In genomic region chr13:38180670-38181069, GRCh38 we compare ENCODE assay signal across 11 cellular contexts.
DNase-seq lines count a peak whose midpoint lies in the region; ATAC-seq and TF ChIP-seq lines count a peak whose summit lies in the region.
"Had no signal": no experiment of that assay in that cellular context is flagged by ENCODE, and none has a peak within 500 bp of the region (broad histone marks: within the 10 kb centered on the region; RNA-seq: fewer than 3 reads in every experiment).

No MANE protein-coding gene starts in this region.

- POLR2A ChIA-PET in A673 (lab: Charles Lee; ENCODE audit: low non-redundant PET), result no interaction called here

- no peaks in the 10 kb centered on the region for H3K36me3 Mint-ChIP-seq in activated T-helper 17 cell treated with anti-CD3 and anti-CD28 coated beads, Interleukin-2, amount 50 U/mL, for 72 hours (ENCODE audit: low read depth)

- no peaks in the 10 kb centered on the region for H3K27me3 Mint-ChIP-seq in activated T-helper 17 cell treated with anti-CD3 and anti-CD28 coated beads, Interleukin-2, amount 50 U/mL, for 72 hours

- no TSS peak for BruUV-seq in A673 (replicated peaks; lab: Mats Ljungman, UMichigan)

- no peak for TF ChIP-seq CTCF in A673 (conservative IDR thresholded peaks at IDR 0.05; ENCODE audit: low read depth, low read length)

- no peaks in the 10 kb centered on the region for H3K9me3 ChIP-seq in A673 (ENCODE audit: low read depth, low read length, poor library complexity, severe bottlenecking)
- H3K9me3 ChIP-seq: pancreas, stomach had no signal

- H3K27me3 ChIP-seq in ACC112 (ENCODE audit: insufficient read depth, low read length), result no peaks in the 10 kb centered on the region
- no peaks in the 10 kb centered on the region for H3K27me3 ChIP-seq in A673 (replicated peaks; ENCODE audit: insufficient read depth, low read depth, low read length, poor library complexity)
- H3K27me3 ChIP-seq: pancreas, stomach had no signal

- peak overlapping the region; percentile 90 for H2AFZ ChIP-seq in ACC112 (ENCODE audit: low read length, unreplicated experiment)

- ATAC-seq in GM18861 (IDR thresholded peaks at IDR 0.05; ENCODE audit: unreplicated experiment) (peak; percentile 55), HG03039 (IDR thresholded peaks at IDR 0.05; ENCODE audit: unreplicated experiment) (peak; percentile 58)
- ATAC-seq in activated T-helper 17 cell treated with anti-CD3 and anti-CD28 coated beads, Interleukin-2, amount 50 U/mL, for 72 hours (replicated peaks), result no peak
- ATAC-seq: pancreas had no signal

- peak overlapping the region; percentile 74 for H3K27ac Mint-ChIP-seq in activated T-helper 17 cell treated with anti-CD3 and anti-CD28 coated beads, Interleukin-2, amount 50 U/mL, for 72 hours

- no peaks in the 10 kb centered on the region for H3K36me3 ChIP-seq in ACC112 (ENCODE audit: insufficient read depth, low read length)
- H3K36me3 ChIP-seq in A673 (ENCODE audit: insufficient read depth, low read length, poor library complexity, severe bottlenecking), result no peaks in the 10 kb centered on the region
- H3K36me3 ChIP-seq: pancreas, stomach had no signal

- peak overlapping the region; percentile 71 for H3K4me3 Mint-ChIP-seq in activated T-helper 17 cell treated with anti-CD3 and anti-CD28 coated beads, Interleukin-2, amount 50 U/mL, for 72 hours

- peaks cover 8% of the 10 kb centered on the region for H3K4me1 Mint-ChIP-seq in activated T-helper 17 cell treated with anti-CD3 and anti-CD28 coated beads, Interleukin-2, amount 50 U/mL, for 72 hours

- DNase-seq in NCI-H128 (lab: John Stamatoyannopoulos, UW; ENCODE audit: unreplicated experiment) (no peak), A673 (ENCODE audit: low spot score) (no peak), NCI-H1930 (lab: John Stamatoyannopoulos, UW) (no peak), cerebellar nuclear complex (lab: John Stamatoyannopoulos, UW) (no peak)
- DNase-seq: DMS79 treated with DMSO at 0.1 percent for 48 hours, pancreas, stomach had no signal

- H3K79me2 ChIP-seq in ACC112 (ENCODE audit: control insufficient read depth, insufficient read depth, low read length, unreplicated experiment), result no peaks in the 10 kb centered on the region

- intact Hi-C loops in A673 (cut with micrococcal nuclease; ENCODE audit: unreplicated experiment), result no loop called here

- H3K27ac ChIP-seq in ACC112 (ENCODE audit: low read depth, low read length) (peak overlapping the region; percentile 47), A673 (ENCODE audit: low read depth, low read length, poor library complexity, severe bottlenecking) (no peak overlapping the region)
- H3K27ac ChIP-seq: pancreas, stomach had no signal

- CTCF ChIA-PET in A673 (lab: Charles Lee), result no interaction called here

- H3K4me3 ChIP-seq in ACC112 (ENCODE audit: low read depth, low read length), result peak overlapping the region; percentile 64
- H3K4me3 ChIP-seq in A673 (ENCODE audit: low read depth, low read length, poor library complexity, severe bottlenecking), result no peak overlapping the region
- H3K4me3 ChIP-seq: pancreas, stomach had no signal

- H3K9me3 Mint-ChIP-seq in activated T-helper 17 cell treated with anti-CD3 and anti-CD28 coated beads, Interleukin-2, amount 50 U/mL, for 72 hours, result no peaks in the 10 kb centered on the region

- peaks cover 16% of the 10 kb centered on the region for H3K4me1 ChIP-seq in ACC112 (ENCODE audit: control insufficient read depth, insufficient read depth, low read length, unreplicated experiment)
- H3K4me1 ChIP-seq in A673 (ENCODE audit: insufficient read depth, low read length, poor library complexity, severe bottlenecking), result no peaks in the 10 kb centered on the region
- H3K4me1 ChIP-seq: pancreas, stomach had no signal
